ENCODE assay signal across 1 cellular context in genomic region chr3:41026394-41027177, GRCh38.
TF ChIP-seq lines count a peak whose summit lies in the region.

No MANE protein-coding gene starts in this region.

TF ChIP-seq in SK-N-SH, 30 proteins besides CTCF, POLR2A, EP300 and RAD21 (continued from another document):
- no peak for TF ChIP-seq REST (IDR thresholded peaks at IDR 0.05; ENCODE audit: low read depth, low read length)
